ENCODE assay signal across 1 cellular context in the genomic region with DNA sequence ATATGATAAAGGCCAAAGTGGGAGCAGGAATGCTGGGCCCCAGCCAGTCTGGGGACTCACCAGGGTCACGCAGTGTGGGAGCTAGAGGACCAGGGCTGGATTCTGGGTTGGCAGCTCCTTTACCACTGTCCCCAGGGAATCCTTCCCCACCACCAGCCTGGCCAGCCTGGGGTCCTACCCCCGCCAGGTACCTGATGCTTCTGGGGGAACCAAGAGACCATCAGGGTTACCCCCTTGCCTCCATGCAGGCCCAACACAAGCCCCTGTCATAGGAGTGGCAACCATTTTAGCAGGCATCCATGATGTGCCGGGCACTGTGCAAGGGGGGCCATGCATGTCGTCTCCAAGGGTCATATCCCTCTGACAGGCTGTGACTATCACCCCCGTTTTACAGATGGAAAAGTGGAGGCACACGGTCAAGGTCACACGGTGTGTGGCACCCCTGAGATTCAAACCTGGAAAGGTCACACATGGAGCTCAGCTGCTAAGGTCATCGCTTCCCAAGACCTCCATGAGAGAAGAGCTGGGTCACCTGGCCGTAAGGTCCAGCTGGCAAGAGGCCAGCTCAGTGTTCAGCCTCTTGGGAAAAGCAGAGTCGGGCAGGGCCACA.
TF ChIP-seq lines count a peak whose summit lies in the region.

No MANE protein-coding gene starts in this region.

TF ChIP-seq in IMR-90, 13 proteins besides CTCF, POLR2A, EP300 and RAD21:
- TF ChIP-seq FOS (IDR thresholded peaks at IDR 0.05; ENCODE audit: low read depth, low read length) (no peak), USF2 (IDR thresholded peaks at IDR 0.05; ENCODE audit: low read depth, low read length) (no peak), MAFK (IDR thresholded peaks at IDR 0.05; ENCODE audit: low read depth, low read length) (no peak), RCOR1 (IDR thresholded peaks at IDR 0.05; ENCODE audit: insufficient replicate concordance, low read length) (no peak), BHLHE40 (IDR thresholded peaks at IDR 0.05; ENCODE audit: low read depth, low read length) (no peak), SMC3 (IDR thresholded peaks at IDR 0.05; ENCODE audit: low read depth, low read length) (no peak), CEBPB (IDR thresholded peaks at IDR 0.05; ENCODE audit: low read depth, low read length) (no peak), ELK1 (IDR thresholded peaks at IDR 0.05; ENCODE audit: borderline replicate concordance, low read depth, low read length) (no peak), MXI1 (IDR thresholded peaks at IDR 0.05; ENCODE audit: borderline replicate concordance, low read depth, low read length) (no peak), RFX5 (IDR thresholded peaks at IDR 0.05; ENCODE audit: low read depth, low read length) (no peak), MAZ (IDR thresholded peaks at IDR 0.05; ENCODE audit: borderline replicate concordance, low read depth, low read length) (no peak), CHD1 (IDR thresholded peaks at IDR 0.05; ENCODE audit: low read depth, low read length) (no peak), NFE2L2 (IDR thresholded peaks at IDR 0.05; ENCODE audit: low read depth, low read length) (no peak)
